1 cellular context compared by ENCODE assay signal in genomic region chr3:32405155-32405554, GRCh38.
A peak's percentile ranks its signal among the peaks of the same experiment; 100 is the strongest.
TF ChIP-seq lines count a peak whose summit lies in the region.

No MANE protein-coding gene starts in this region.

TF ChIP-seq in HepG2, 621 proteins besides CTCF, POLR2A, EP300 and RAD21:
- TF ChIP-seq MNT (IDR thresholded peaks at IDR 0.05) (peak; percentile 85), ZNF143 (CRISPR knock-in tag; IDR thresholded peaks at IDR 0.05) (no peak)
